In genomic region chr6:31713991-31714684, GRCh38 we compare ENCODE assay signal across 2 cellular contexts.
TF ChIP-seq lines count a peak whose summit lies in the region.

No MANE protein-coding gene starts in this region.

TF ChIP-seq in IMR-90, 13 proteins besides CTCF, POLR2A, EP300 and RAD21:
- no peak for TF ChIP-seq RFX5 (IDR thresholded peaks at IDR 0.05; ENCODE audit: low read depth, low read length)
- no peak for TF ChIP-seq NFE2L2 (IDR thresholded peaks at IDR 0.05; ENCODE audit: low read depth, low read length)
- no peak for TF ChIP-seq BHLHE40 (IDR thresholded peaks at IDR 0.05; ENCODE audit: low read depth, low read length)

TF ChIP-seq in neural cell, 6 proteins besides CTCF, POLR2A, EP300 and RAD21:
- no peak for TF ChIP-seq EZH2 (IDR thresholded peaks at IDR 0.05; ENCODE audit: borderline replicate concordance, insufficient read depth, low read length, poor library complexity, severe bottlenecking)
- TF ChIP-seq MXI1 (conservative IDR thresholded peaks at IDR 0.05; ENCODE audit: poor library complexity, severe bottlenecking) = no peak
- no peak for TF ChIP-seq SMC3 (conservative IDR thresholded peaks at IDR 0.05; ENCODE audit: poor library complexity)
- no peak for TF ChIP-seq POLR2AphosphoS5 (IDR thresholded peaks at IDR 0.05)
- peak; percentile 33 for TF ChIP-seq TAF1 (IDR thresholded peaks at IDR 0.05; ENCODE audit: low read depth)
- TF ChIP-seq REST (IDR thresholded peaks at IDR 0.05; ENCODE audit: borderline replicate concordance) = no peak
